8 cellular contexts compared by ENCODE assay signal in genomic region chr12:51820721-51821422, GRCh38. TPM values are rescaled to one million over a fixed set of nuclear protein-coding genes. Genes with fewer than 3 reads are reported as not detected.
DNase-seq lines count a peak whose midpoint lies in the region; ATAC-seq and TF ChIP-seq lines count a peak whose summit lies in the region.

No MANE protein-coding gene starts in this region.

- no peak for ATAC-seq in HG02759 (IDR thresholded peaks at IDR 0.05; ENCODE audit: unreplicated experiment)

- WGBS in esophagus, 2 donors: 14 to 16% methylated on average over 42 to 94 of the region's 94 CpGs

- DNase-seq in NCI-H2029 (lab: John Stamatoyannopoulos, UW) (peak; percentile 54), NCI-H2029 treated with DMSO at 0.1 percent for 48 hours (lab: John Stamatoyannopoulos, UW) (no peak), NCI-H524 treated with DMSO at 0.1 percent for 48 hours (lab: John Stamatoyannopoulos, UW) (peak; percentile 40), superior temporal gyrus (ENCODE audit: extremely low spot score) (peak; percentile 48)
- DNase-seq in activated CD8-positive, alpha-beta memory T cell treated with anti-CD3 and anti-CD28 coated beads for 48 hours (ENCODE audit: low read depth in 2 of 3, low spot score in 2 of 3): peak; percentile 60 to 74 (median 67)

- H3K27ac ChIP-seq in esophagus (ENCODE audit: low read depth in 2 of 2, low read length in 1 of 2) (peak overlapping the region in 1 of 2 donors; percentile 8), neutrophil (no peak overlapping the region)

- H3K4me3 ChIP-seq in esophagus (ENCODE audit: low read depth in 1 of 2, low read length in 2 of 2) (peak overlapping the region; percentile 47 to 53), neutrophil (ENCODE audit: low read depth in 1 of 2, low read length in 1 of 2) (peak overlapping the region; percentile 49 to 62)

- H3K4me1 ChIP-seq in esophagus (ENCODE audit: control insufficient read depth in 2 of 2, insufficient read depth in 2 of 2, low read length in 1 of 2) (peaks cover 0 to 9% of the 10 kb centered on the region in 2 donors), neutrophil (ENCODE audit: control insufficient read depth in 1 of 2, insufficient read depth in 1 of 2, low read depth in 1 of 2, low read length in 1 of 2) (peaks cover 15 to 20% of the 10 kb centered on the region in 2 experiments)

- TF ChIP-seq CTCF in neutrophil (IDR thresholded peaks at IDR 0.05): no peak

- H3K9me3 ChIP-seq in esophagus (ENCODE audit: control insufficient read depth in 2 of 2, insufficient read depth in 1 of 2, low read depth in 1 of 2, low read length in 1 of 2) (no peaks in the 10 kb centered on the region), neutrophil (no peaks in the 10 kb centered on the region)

- no peaks in the 10 kb centered on the region for H3K36me3 ChIP-seq in esophagus (ENCODE audit: control insufficient read depth in 2 of 2, insufficient read depth in 2 of 2, low read length in 1 of 2)
- H3K36me3 ChIP-seq in neutrophil: no peaks in the 10 kb centered on the region

- no peaks in the 10 kb centered on the region for H3K27me3 ChIP-seq in esophagus (ENCODE audit: control insufficient read depth in 1 of 2, insufficient read depth in 2 of 2, low read length in 2 of 2)
- H3K27me3 ChIP-seq in neutrophil: peaks cover 84% of the 10 kb centered on the region

RNA-seq across cellular contexts. Expression of gene FIGNL2, which starts 27.6 kb away (rescaled TPM):
- polyA plus RNA-seq in esophagus: under 1 TPM; 0.06 to 0.08 TPM
